10 cellular contexts compared by ENCODE assay signal in the genomic region with DNA sequence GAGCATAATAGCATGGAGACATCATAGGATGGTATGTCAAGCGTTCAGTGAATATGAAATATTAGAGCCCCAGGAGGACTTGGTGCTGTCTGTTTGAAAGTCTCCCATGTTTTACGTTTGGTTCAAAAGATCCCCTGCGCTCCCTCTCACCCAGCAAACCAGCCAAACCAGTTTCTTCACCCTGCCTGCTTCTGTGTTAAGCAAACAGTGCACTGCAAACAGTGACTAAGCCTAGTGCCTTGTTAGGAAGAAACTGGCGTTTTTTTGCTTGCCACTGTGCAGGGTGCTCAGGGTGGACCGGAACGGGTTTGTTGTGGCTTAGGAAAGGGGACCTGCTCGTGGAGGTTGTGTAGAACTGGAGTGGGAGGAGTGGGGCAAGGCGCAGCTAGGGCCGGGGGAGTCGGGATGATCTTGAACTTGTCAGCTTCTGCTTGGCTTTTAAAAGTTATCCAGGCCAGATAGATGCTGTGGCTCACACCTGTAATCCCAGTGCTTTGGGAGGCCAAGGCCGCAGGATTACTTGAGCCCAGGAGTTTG. TPM values are rescaled to one million over a fixed set of nuclear protein-coding genes. Genes with fewer than 3 reads are reported as not detected.
DNase-seq lines count a peak whose midpoint lies in the region; ATAC-seq and TF ChIP-seq lines count a peak whose summit lies in the region.
"Had no signal": no experiment of that assay in that cellular context is flagged by ENCODE, and none has a peak within 500 bp of the region (broad histone marks: within the 10 kb centered on the region; RNA-seq: fewer than 3 reads in every experiment).

No MANE protein-coding gene starts in this region.

- H3K36me3 ChIP-seq in mammary epithelial cell (ENCODE audit: insufficient read depth, low read length) (peaks cover 8% of the 10 kb centered on the region), heart right ventricle (no peaks in the 10 kb centered on the region)

- no peaks in the 10 kb centered on the region for H3K9me3 ChIP-seq in mammary epithelial cell (replicated peaks; ENCODE audit: insufficient read depth, low read length)
- no peaks in the 10 kb centered on the region for H3K9me3 ChIP-seq in heart right ventricle

- peak overlapping the region; percentile 66 for H3K9ac ChIP-seq in mammary epithelial cell (ENCODE audit: insufficient read depth, low read length)

- peaks cover 3% of the 10 kb centered on the region for H3K36me3 Mint-ChIP-seq in mesothelial cell of epicardium
- H3K36me3 Mint-ChIP-seq: CD4-positive, alpha-beta memory T cell had no signal

- H3K27ac ChIP-seq in mammary epithelial cell (ENCODE audit: insufficient read depth, low read depth, low read length) (peak overlapping the region; percentile 64), heart right ventricle (no peak overlapping the region)

- in situ Hi-C loops in mammary epithelial cell (cut with MboI; ENCODE audit: low sequenced_read_pairs in 2 of 2): loop anchor here in 1 of 2 donors (5.0 kb wide), 1 partner anchor 52 kb away; no protein-coding TSS in a partner anchor

- peak overlapping the region; percentile 60 for H3K4me3 Mint-ChIP-seq in mesothelial cell of epicardium
- H3K4me3 Mint-ChIP-seq: CD4-positive, alpha-beta memory T cell had no signal

- H3K4me1 Mint-ChIP-seq in mesothelial cell of epicardium: peaks cover 57% of the 10 kb centered on the region
- H3K4me1 Mint-ChIP-seq: CD4-positive, alpha-beta memory T cell had no signal

- peak overlapping the region; percentile 99 for H3K27ac Mint-ChIP-seq in mesothelial cell of epicardium
- H3K27ac Mint-ChIP-seq: CD4-positive, alpha-beta memory T cell had no signal

- dilution Hi-C loops in mammary epithelial cell (cut with HindIII; ENCODE audit: low sequenced_read_pairs): no loop called here

- peak overlapping the region; percentile 62 for H3K4me2 ChIP-seq in mammary epithelial cell (ENCODE audit: insufficient read depth, low read depth, low read length)

- BruUV-seq in mammary epithelial cell (replicated peaks; lab: Mats Ljungman, UMichigan): no TSS peak

- H2AFZ ChIP-seq in mammary epithelial cell (ENCODE audit: low read depth, low read length): no peak overlapping the region

- CTCF ChIA-PET in mammary epithelial cell (lab: Charles Lee; ENCODE audit: low non-redundant PET): no interaction called here

- intact Hi-C loops in mammary epithelial cell (cut with micrococcal nuclease) (loop anchor here (2.0 kb wide), 1 partner anchor 56 kb away; no protein-coding TSS in a partner anchor), heart right ventricle (cut with DNase I) (loop anchor here in 1 of 10 donors (10.0 kb wide), 1 partner anchor 220 kb away; no protein-coding TSS in a partner anchor)

- H3K4me3 ChIP-seq in mammary epithelial cell (replicated peaks in 1 of 3; ENCODE audit: insufficient read depth in 1 of 3, low read depth in 2 of 3, low read length in 3 of 3) (peak overlapping the region in 2 of 3 experiments; percentile 1 to 35), heart right ventricle (no peak overlapping the region)

- H3K79me2 ChIP-seq in mammary epithelial cell (ENCODE audit: insufficient read depth, low read length): peaks cover 97% of the 10 kb centered on the region

- no peaks in the 10 kb centered on the region for H3K9me3 Mint-ChIP-seq in mesothelial cell of epicardium

- H3K27me3 ChIP-seq in mammary epithelial cell (ENCODE audit: insufficient read depth, low read length) (no peaks in the 10 kb centered on the region), heart right ventricle (peaks cover 0 to 30% (median 8%) of the 10 kb centered on the region in 7 donors)

- H3K4me1 ChIP-seq in mammary epithelial cell (ENCODE audit: insufficient read depth, low read length) (peaks cover 69% of the 10 kb centered on the region), heart right ventricle (peaks cover 0 to 5% (median 0%) of the 10 kb centered on the region in 9 donors)

- no peak for TF ChIP-seq CTCF in mammary epithelial cell (conservative IDR thresholded peaks at IDR 0.05 in 1 of 2, IDR thresholded peaks at IDR 0.05 in 1 of 2; ENCODE audit: extremely low read depth in 1 of 2, insufficient read depth in 1 of 2, low read depth in 1 of 2, low read length in 2 of 2)
- TF ChIP-seq CTCF in mesothelial cell of epicardium (IDR thresholded peaks at IDR 0.05; ENCODE audit: unreplicated experiment): no peak
- TF ChIP-seq CTCF in heart right ventricle (IDR thresholded peaks at IDR 0.05): no peak

- H4K20me1 ChIP-seq in mammary epithelial cell (ENCODE audit: insufficient read depth, low read length): no peaks in the 10 kb centered on the region

- H3K27me3 Mint-ChIP-seq in mesothelial cell of epicardium (ENCODE audit: low read depth): no peaks in the 10 kb centered on the region

- WGBS in mammary epithelial cell (ENCODE audit: low coverage, missing lambda C conversion rate): 3% methylated on average over 11 of the region's 11 CpGs
- WGBS in heart right ventricle, 2 donors: 62 to 65% methylated on average over 11 of the region's 11 CpGs

- DNase-seq in DMS153 (lab: John Stamatoyannopoulos, UW) (peak; percentile 99), NCI-H146 treated with DMSO at 0.1 percent for 48 hours (lab: John Stamatoyannopoulos, UW; ENCODE audit: unreplicated experiment) (peak; percentile 69), mammary epithelial cell (peak; percentile 94), mesothelial cell of epicardium (ENCODE audit: low spot score in 2 of 2, unreplicated experiment in 2 of 2) (peak; percentile 42 to 72), heart right ventricle (no peak), foreskin melanocyte (no peak)
- DNase-seq: activated naive CD4-positive, alpha-beta T cell treated with Interleukin-2 at 50 U/mL for 16 hours; CD4-positive, alpha-beta memory T cell had no signal

- ATAC-seq in heart right ventricle (no peak), GM21737 (IDR thresholded peaks at IDR 0.05; ENCODE audit: unreplicated experiment) (no peak), HG02610 (IDR thresholded peaks at IDR 0.05; ENCODE audit: unreplicated experiment) (no peak)

RNA-seq across cellular contexts. Expression of gene CDH1, which starts 7.7 kb away (rescaled TPM):
- total RNA-seq in mammary epithelial cell (100 to 1,000 TPM; 355 to 369 TPM), mesothelial cell of epicardium (214 to 236 TPM (median 219 TPM) in 3 replicates), heart right ventricle (under 1 TPM in 4 of 10 donors, not detected in 6; 0.28 to 0.82 (median 0.42) TPM)
- polyA plus RNA-seq in mammary epithelial cell (206 TPM), heart right ventricle (under 1 TPM in 1 of 2 donors, not detected in 1; 0.01 TPM)
- 520 TPM for polyA minus RNA-seq in mammary epithelial cell

Comparison
In these comparisons a context has a peak if more than half of its experiments do, and no peak if none do; other contexts are left out.
1. DNase-seq: peak in DMS153 (single experiment), NCI-H146 treated with DMSO at 0.1 percent for 48 hours (single experiment), mammary epithelial cell (single experiment) and mesothelial cell of epicardium (2 of 2); none in heart right ventricle (0 of 2) and foreskin melanocyte (single experiment).
2. H3K4me3 ChIP-seq: peak in mammary epithelial cell (2 of 3); none in heart right ventricle (0 of 10).
3. RNA of gene CDH1, which starts 7.7 kb away (total RNA-seq): 355 to 369 TPM in mammary epithelial cell and 214 to 236 TPM in mesothelial cell of epicardium; 0.28 to 0.82 TPM in heart right ventricle; every median in the first group is over 100 times any median in the second.